In the genomic region with DNA sequence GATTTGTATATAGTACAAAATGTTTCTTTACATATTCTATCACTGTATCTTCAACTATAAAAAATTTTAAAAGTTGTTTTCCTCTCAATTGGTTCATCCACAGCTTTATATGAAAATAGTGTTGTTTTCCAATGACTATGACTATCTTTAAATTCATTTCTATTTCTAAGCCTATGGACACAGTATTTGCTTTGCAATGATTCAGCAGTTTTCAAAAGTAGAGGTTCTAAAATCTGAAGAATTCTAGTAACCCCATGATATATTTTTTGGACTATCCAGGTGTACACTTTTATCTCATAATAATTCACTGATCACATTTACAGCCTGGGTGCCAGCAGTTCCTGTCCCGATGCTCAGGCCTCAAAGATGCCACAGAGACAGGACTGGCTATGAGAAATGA, we compare ENCODE assay signal across 7 cellular contexts.
"Had no signal": no experiment of that assay in that cellular context is flagged by ENCODE, and none has a peak within 500 bp of the region (broad histone marks: within the 10 kb centered on the region; RNA-seq: fewer than 3 reads in every experiment).

No MANE protein-coding gene starts in this region.

- H3K4me3 ChIP-seq: GM23338 had no signal

- H3K4me2 ChIP-seq: GM23338 had no signal

- H2AFZ ChIP-seq: GM23338 had no signal

- DNase-seq: H9, HCEC 1CT, KG1 had no signal

- ATAC-seq: GM23338 had no signal

- FAIRE-seq: H1, H54 had no signal

- H3K27ac ChIP-seq: HL-60 had no signal
